In the genomic region with DNA sequence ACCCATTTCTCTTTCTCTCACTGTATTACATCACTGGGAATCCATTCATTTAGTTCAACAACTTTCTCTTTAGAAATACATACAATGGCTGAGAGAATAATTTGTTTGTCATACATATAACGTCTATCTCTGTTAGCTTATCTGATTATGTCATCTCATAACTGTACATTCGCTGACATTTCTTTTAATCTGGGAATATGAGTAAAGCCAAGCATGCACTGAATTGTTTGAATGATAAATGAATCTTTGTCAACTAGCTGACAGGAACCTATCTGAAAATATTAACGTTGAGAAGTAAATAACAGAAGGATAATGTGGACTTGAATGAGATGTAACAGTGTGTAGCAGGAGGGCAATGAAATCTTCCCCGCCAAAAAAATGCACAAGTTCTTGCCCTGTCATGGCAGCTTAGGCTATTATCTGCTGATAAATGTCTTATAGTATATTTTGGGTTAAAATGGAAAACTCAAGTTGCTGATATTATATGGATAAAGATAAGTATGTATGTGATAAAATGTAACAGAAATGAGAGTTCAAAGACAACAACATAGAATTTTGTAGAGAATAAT, we compare ENCODE assay signal across 24 cellular contexts.
"Had no signal": no experiment of that assay in that cellular context is flagged by ENCODE, and none has a peak within 500 bp of the region (broad histone marks: within the 10 kb centered on the region; RNA-seq: fewer than 3 reads in every experiment).

No MANE protein-coding gene starts in this region.

- H3K36me3 ChIP-seq: left lung, lower lobe of right lung, ovary, right atrium auricular region, right lobe of liver, tibial nerve, uterus had no signal

- H3K9me3 ChIP-seq: lower lobe of right lung, ovary, right atrium auricular region, right lobe of liver, tibial nerve, uterus had no signal

- H3K4me3 ChIP-seq: left lung, lower lobe of right lung, ovary, right atrium auricular region, right lobe of liver, smooth muscle cell, tibial nerve, uterus had no signal

- DNase-seq: kidney; left colon; left lung; lower lobe of right lung; mammary epithelial cell; mesendoderm; naive B cell; natural killer cell; nephron progenitor cell; ovary; right lobe of liver; stimulated activated CD4-positive, alpha-beta T cell treated with anti-CD3 and anti-CD28 coated beads, Interleukin-1b, Interleukin-23, amount 100 ng/mL, for 48 hours; stimulated activated CD4-positive, alpha-beta T cell treated with anti-CD3 and anti-CD28 coated beads, Interleukin-2, amount 100 ng/mL, for 48 hours; stimulated activated CD4-positive, alpha-beta T cell treated with anti-CD3 and anti-CD28 coated beads, Interleukin-4, amount 100 ng/mL, for 4 hours; stimulated activated CD8-positive, alpha-beta memory T cell treated with anti-CD3 and anti-CD28 coated beads, Interleukin-4, amount 100 ng/mL, for 48 hours; stimulated activated naive CD4-positive, alpha-beta T cell treated with Interleukin-2 at 50 U/mL for 16 hours; stimulated activated naive CD8-positive, alpha-beta T cell treated with anti-CD3 and anti-CD28 coated beads, Interleukin-15, amount 100 ng/mL, for 72 hours; substantia nigra; uterus had no signal

- H3K4me2 ChIP-seq: smooth muscle cell had no signal

- FAIRE-seq: islet of Langerhans, kidney had no signal

- H3K4me1 ChIP-seq: left lung, lower lobe of right lung, right atrium auricular region, right lobe of liver, tibial nerve, uterus had no signal

- ATAC-seq: left colon; left lung; lower lobe of right lung; natural killer cell; right lobe of liver; stimulated activated memory B cell treated with anti-CD40 and anti-IgM and Interleukin-4, amounts not matched to agents 10 μg/mL and 1 μg/mL and 100 μg/mL, for 72 hours; stimulated activated naive CD8-positive, alpha-beta T cell treated with anti-CD3 and anti-CD28 coated beads, Interleukin-15, amount 100 ng/mL, for 72 hours had no signal

- H3K27ac ChIP-seq: left lung, lower lobe of right lung, ovary, right atrium auricular region, right lobe of liver, uterus had no signal

- H3K27me3 ChIP-seq: left lung, ovary, right atrium auricular region, right lobe of liver, tibial nerve, uterus had no signal
